1 cellular context compared by ENCODE assay signal in genomic region chr11:3859373-3859881, GRCh38.
TF ChIP-seq lines count a peak whose summit lies in the region.

No MANE protein-coding gene starts in this region.

TF ChIP-seq in H1, 55 proteins besides CTCF, POLR2A, EP300 and RAD21:
- TF ChIP-seq SP1 (IDR thresholded peaks at IDR 0.05; ENCODE audit: low read depth, low read length) (no peak), BRCA1 (IDR thresholded peaks at IDR 0.05; ENCODE audit: low read depth, low read length) (no peak), ATF2 (IDR thresholded peaks at IDR 0.05; ENCODE audit: low read length) (no peak), ZNF274 (IDR thresholded peaks at IDR 0.05; ENCODE audit: borderline replicate concordance, extremely low read depth, low read length) (no peak), NRF1 (IDR thresholded peaks at IDR 0.05; ENCODE audit: low read depth, low read length) (no peak), SP4 (IDR thresholded peaks at IDR 0.05; ENCODE audit: low read length) (no peak), CBX5 (IDR thresholded peaks at IDR 0.05; ENCODE audit: low read depth, low read length) (no peak), SRF (IDR thresholded peaks at IDR 0.05; ENCODE audit: low read depth, low read length) (no peak), TBP (IDR thresholded peaks at IDR 0.05; ENCODE audit: low read depth, low read length) (no peak)
TF ChIP-seq in H1: peak in this region for 0.
